Comparison of ENCODE assay signal across 11 cellular contexts in the genomic region with DNA sequence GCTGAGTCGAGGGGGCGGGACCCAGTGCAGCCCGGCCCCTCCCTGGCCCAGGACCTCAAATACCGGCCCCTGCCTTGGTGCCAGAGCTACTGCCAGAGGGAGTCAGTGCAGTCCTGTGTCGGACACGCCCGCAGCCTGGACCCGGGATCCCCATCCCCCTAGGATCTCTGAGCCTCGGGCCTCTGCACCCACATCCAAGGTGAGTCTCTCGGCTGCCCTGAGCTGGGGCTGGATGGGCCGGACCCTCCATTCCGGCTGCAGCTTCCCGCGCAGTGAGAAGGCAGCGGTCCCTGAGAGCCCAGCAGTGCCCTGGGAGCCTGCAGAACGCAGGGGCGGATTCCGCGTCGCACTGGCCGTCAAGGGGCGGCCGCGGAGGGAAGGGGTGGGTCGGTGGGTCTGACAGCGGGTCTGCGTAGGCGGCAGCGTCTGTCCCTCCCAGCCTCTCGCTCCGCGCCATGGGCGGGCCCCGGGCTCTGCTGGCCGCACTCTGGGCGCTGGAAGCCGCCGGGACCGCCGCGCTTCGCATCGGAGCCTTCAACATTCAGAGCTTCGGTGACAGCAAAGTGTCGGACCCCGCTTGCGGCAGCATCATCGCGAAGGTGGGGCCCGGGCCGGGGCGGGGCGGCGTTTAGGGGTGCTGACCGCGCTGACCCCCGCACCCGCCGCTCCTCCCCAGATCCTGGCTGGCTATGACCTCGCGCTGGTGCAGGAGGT.
DNase-seq lines count a peak whose midpoint lies in the region; ATAC-seq and TF ChIP-seq lines count a peak whose summit lies in the region.
"Had no signal": no experiment of that assay in that cellular context is flagged by ENCODE, and none has a peak within 500 bp of the region (broad histone marks: within the 10 kb centered on the region; RNA-seq: fewer than 3 reads in every experiment).

A gene with protein sequence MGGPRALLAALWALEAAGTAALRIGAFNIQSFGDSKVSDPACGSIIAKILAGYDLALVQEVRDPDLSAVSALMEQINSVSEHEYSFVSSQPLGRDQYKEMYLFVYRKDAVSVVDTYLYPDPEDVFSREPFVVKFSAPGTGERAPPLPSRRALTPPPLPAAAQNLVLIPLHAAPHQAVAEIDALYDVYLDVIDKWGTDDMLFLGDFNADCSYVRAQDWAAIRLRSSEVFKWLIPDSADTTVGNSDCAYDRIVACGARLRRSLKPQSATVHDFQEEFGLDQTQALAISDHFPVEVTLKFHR (plus strand): TSS at position 83 of the 714 bp plus-strand sequence. CDS start 373 bp downstream, at position 456.

- TF ChIP-seq CTCF in coronary artery (IDR thresholded peaks at IDR 0.05): no peak

- peak within 1 kb of the TSS in 1 of 2 donors; percentile 67 for H3K27ac Mint-ChIP-seq in stimulated activated naive CD8-positive, alpha-beta T cell treated with anti-CD3 and anti-CD28 coated beads, Interleukin-15, amount 100 ng/mL, for 72 hours
- no peak within 1 kb of the TSS for H3K27ac Mint-ChIP-seq in stimulated activated effector memory CD8-positive, alpha-beta T cell treated with anti-CD3 and anti-CD28 coated beads, Interleukin-12 subunit alpha, Interleukin-12 subunit beta, amount 100 ng/mL, for 72 hours
- H3K27ac Mint-ChIP-seq: immature natural killer cell had no signal

- peaks cover 27% of the 10 kb centered on the region for H3K36me3 Mint-ChIP-seq in stimulated activated effector memory CD8-positive, alpha-beta T cell treated with anti-CD3 and anti-CD28 coated beads, Interleukin-12 subunit alpha, Interleukin-12 subunit beta, amount 100 ng/mL, for 72 hours

- no peaks in the 10 kb centered on the region for H3K9me3 Mint-ChIP-seq in stimulated activated naive CD8-positive, alpha-beta T cell treated with anti-CD3 and anti-CD28 coated beads, Interleukin-15, amount 100 ng/mL, for 72 hours
- no peaks in the 10 kb centered on the region for H3K9me3 Mint-ChIP-seq in stimulated activated effector memory CD8-positive, alpha-beta T cell treated with anti-CD3 and anti-CD28 coated beads, Interleukin-12 subunit alpha, Interleukin-12 subunit beta, amount 100 ng/mL, for 72 hours

- no peak within 1 kb of the TSS for H3K4me3 Mint-ChIP-seq in stimulated activated naive CD8-positive, alpha-beta T cell treated with anti-CD3 and anti-CD28 coated beads, Interleukin-15, amount 100 ng/mL, for 72 hours
- H3K4me3 Mint-ChIP-seq in stimulated activated effector memory CD8-positive, alpha-beta T cell treated with anti-CD3 and anti-CD28 coated beads, Interleukin-12 subunit alpha, Interleukin-12 subunit beta, amount 100 ng/mL, for 72 hours: no peak within 1 kb of the TSS
- H3K4me3 Mint-ChIP-seq: immature natural killer cell had no signal

- DNase-seq in stimulated activated naive CD8-positive, alpha-beta T cell treated with anti-CD3 and anti-CD28 coated beads, Interleukin-15, amount 100 ng/mL, for 72 hours: no peak
- DNase-seq in stimulated activated naive CD8-positive, alpha-beta T cell treated with anti-CD3 and anti-CD28 coated beads, Interleukin-15, Interleukin-2, amounts not matched to agents 100 U/mL and 50 U/mL, for 24 hours: no peak
- DNase-seq in coronary artery (ENCODE audit: low spot score) (no peak), left kidney (ENCODE audit: low read depth, low spot score) (peak; percentile 75), NCI-H526 treated with DMSO at 0.1 percent for 48 hours (lab: John Stamatoyannopoulos, UW) (no peak), NOMO-1 treated with dmso at 0.1 percent for 144 hours (lab: John Stamatoyannopoulos, UW; ENCODE audit: unreplicated experiment) (no peak)
- no peak for DNase-seq in stimulated activated effector memory CD8-positive, alpha-beta T cell treated with anti-CD3 and anti-CD28 coated beads, Interleukin-12 subunit alpha, Interleukin-12 subunit beta, amount 100 ng/mL, for 72 hours (ENCODE audit: low spot score in 2 of 2)
- DNase-seq: immature natural killer cell; SHP77 treated with DMSO at 0.1 percent for 48 hours; stimulated activated CD4-positive, alpha-beta T cell treated with anti-CD3 and anti-CD28 coated beads, Interleukin-4, amount 100 ng/mL, for 1 hour had no signal

- no peak within 1 kb of the TSS for H3K27ac ChIP-seq in coronary artery

- ATAC-seq in stimulated activated naive CD8-positive, alpha-beta T cell treated with anti-CD3 and anti-CD28 coated beads, Interleukin-15, amount 100 ng/mL, for 72 hours: peak; percentile 29
- no peak for ATAC-seq in stimulated activated naive CD8-positive, alpha-beta T cell treated with anti-CD3 and anti-CD28 coated beads, Interleukin-15, Interleukin-2, amounts not matched to agents 100 U/mL and 50 U/mL, for 24 hours
- ATAC-seq in HG02973 (IDR thresholded peaks at IDR 0.05; ENCODE audit: unreplicated experiment): no peak
- no peak for ATAC-seq in stimulated activated effector memory CD8-positive, alpha-beta T cell treated with anti-CD3 and anti-CD28 coated beads, Interleukin-12 subunit alpha, Interleukin-12 subunit beta, amount 100 ng/mL, for 72 hours

- peak within 1 kb of the TSS; percentile 62 for H3K4me3 ChIP-seq in coronary artery

- peaks cover 28% of the 10 kb centered on the region for H3K27me3 Mint-ChIP-seq in stimulated activated naive CD8-positive, alpha-beta T cell treated with anti-CD3 and anti-CD28 coated beads, Interleukin-15, amount 100 ng/mL, for 72 hours

- H3K4me1 Mint-ChIP-seq in stimulated activated naive CD8-positive, alpha-beta T cell treated with anti-CD3 and anti-CD28 coated beads, Interleukin-15, amount 100 ng/mL, for 72 hours: peaks cover 5% of the 10 kb centered on the region
- H3K4me1 Mint-ChIP-seq in stimulated activated effector memory CD8-positive, alpha-beta T cell treated with anti-CD3 and anti-CD28 coated beads, Interleukin-12 subunit alpha, Interleukin-12 subunit beta, amount 100 ng/mL, for 72 hours: no peaks in the 10 kb centered on the region
